In the genomic region with DNA sequence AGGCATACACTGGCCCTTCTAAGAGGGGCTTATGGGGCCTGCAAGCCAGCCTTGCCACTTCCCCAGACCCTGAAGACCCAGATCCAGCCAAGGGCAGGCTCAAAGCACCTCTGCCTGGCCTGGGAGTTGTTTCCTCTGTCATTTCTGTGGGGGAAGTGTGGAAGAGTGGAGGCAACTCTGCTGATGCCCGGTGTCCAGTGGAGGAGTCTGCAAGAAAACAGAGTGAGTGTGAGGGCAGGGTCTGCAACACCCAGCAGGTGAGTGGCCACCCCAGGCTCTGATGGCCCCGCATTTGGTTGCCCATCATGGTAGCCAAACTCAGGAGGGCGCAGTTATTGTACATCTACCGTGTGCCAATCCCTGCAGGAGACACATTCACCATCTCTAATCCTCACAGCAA, we compare ENCODE assay signal across 20 cellular contexts. TPM values are rescaled to one million over a fixed set of nuclear protein-coding genes. Genes with fewer than 3 reads are reported as not detected.
DNase-seq lines count a peak whose midpoint lies in the region; ATAC-seq lines count a peak whose summit lies in the region.
"Had no signal": no experiment of that assay in that cellular context is flagged by ENCODE, and none has a peak within 500 bp of the region (broad histone marks: within the 10 kb centered on the region; RNA-seq: fewer than 3 reads in every experiment).

No MANE protein-coding gene starts in this region.

- H3K4me3 ChIP-seq in BLaER1 (no peak overlapping the region), H7 (ENCODE audit: insufficient read depth, low read depth, low read length) (no peak overlapping the region)
- H3K4me3 ChIP-seq: GM12878, GM23248, K562 had no signal

- H3K27me3 ChIP-seq in BLaER1 (no peaks in the 10 kb centered on the region), H7 (ENCODE audit: control insufficient read depth, insufficient read depth, low read length) (no peaks in the 10 kb centered on the region)

- H3K9ac ChIP-seq in BLaER1 = no peak overlapping the region
- H3K9ac ChIP-seq: GM23248 had no signal

- peak overlapping the region; percentile 83 for H3K4me2 ChIP-seq in BLaER1

- no peaks in the 10 kb centered on the region for H4K20me1 ChIP-seq in BLaER1

- DNase-seq in AG20443 (ENCODE audit: low spot score) (peak; percentile 7), H7 (peak; percentile 16), islet precursor cell (peak; percentile 42), SK-N-DZ (ENCODE audit: low spot score) (no peak)
- no peak for DNase-seq in stimulated activated CD4-positive, alpha-beta T cell treated with anti-CD3 and anti-CD28 coated beads, Interleukin-4, amount 100 ng/mL, for 1 hour
- no peak for DNase-seq in activated T-cell treated with anti-CD3 and anti-CD28 coated beads, Interleukin-2, amount 50 U/mL, for 1 hour
- DNase-seq: Calu3, DMS79 treated with DMSO at 0.1 percent for 48 hours, GF-D8, GM23248, HCEC 1CT, IMR-90 had no signal

- peak overlapping the region; percentile 96 for H3K27ac ChIP-seq in BLaER1
- H3K27ac ChIP-seq: GM23248 had no signal

- H3K4me1 ChIP-seq in BLaER1 = peaks cover 59% of the 10 kb centered on the region

- H3K36me3 ChIP-seq in BLaER1 (no peaks in the 10 kb centered on the region), H7 (replicated peaks; ENCODE audit: control insufficient read depth, insufficient read depth, low read length) (no peaks in the 10 kb centered on the region)

- H3K9me3 ChIP-seq in BLaER1 = no peaks in the 10 kb centered on the region

- no peak for ATAC-seq in HG03108 (IDR thresholded peaks at IDR 0.05; ENCODE audit: unreplicated experiment)
- ATAC-seq: CD8-positive, alpha-beta T cell; GM12878; K562 had no signal

RNA-seq across cellular contexts. Expression of gene CLEC20A, which starts 8.4 kb away (rescaled TPM):
- not detected in 2 replicates for total RNA-seq in H7 (2014; rRNA removed; shearing (Covaris generic))
- not detected in 2 replicates for polyA plus RNA-seq in SK-N-DZ (2014; cell fraction: cytosol; rRNA removed)
- polyA plus RNA-seq in SK-N-DZ (2014; cell fraction: nucleus; rRNA removed) = not detected in 2 replicates
- total RNA-seq: A172; Calu3; CD8-positive, alpha-beta T cell; GM12878; GM23248; H4; IMR-90; K562 had no signal
- polyA plus RNA-seq: BJ, GM12878, GM23248, IMR-90, K562 had no signal

RNA-seq across cellular contexts. Expression of gene TEX35, which starts 24.5 kb away (rescaled TPM):
- not detected in 2 replicates for total RNA-seq in H7 (2014; rRNA removed; shearing (Covaris generic))
- polyA plus RNA-seq in SK-N-DZ (2014; cell fraction: cytosol; rRNA removed) = not detected in 2 replicates
- polyA plus RNA-seq in SK-N-DZ (2014; cell fraction: nucleus; rRNA removed) = not detected in 2 replicates
- total RNA-seq: A172; Calu3; CD8-positive, alpha-beta T cell; GM12878; GM23248; H4; IMR-90; K562 had no signal
- polyA plus RNA-seq: BJ, GM12878, GM23248, K562 had no signal

Comparison
In these comparisons a context has a peak if more than half of its experiments do, and no peak if none do; other contexts are left out.
1. DNase-seq: peak in AG20443 (single experiment), H7 (single experiment) and islet precursor cell (single experiment); none in stimulated activated CD4-positive, alpha-beta T cell treated with anti-CD3 and anti-CD28 coated beads, Interleukin-4, amount 100 ng/mL, for 1 hour (single experiment), activated T-cell treated with anti-CD3 and anti-CD28 coated beads, Interleukin-2, amount 50 U/mL, for 1 hour (single experiment) and SK-N-DZ (single experiment).